In the genomic region with DNA sequence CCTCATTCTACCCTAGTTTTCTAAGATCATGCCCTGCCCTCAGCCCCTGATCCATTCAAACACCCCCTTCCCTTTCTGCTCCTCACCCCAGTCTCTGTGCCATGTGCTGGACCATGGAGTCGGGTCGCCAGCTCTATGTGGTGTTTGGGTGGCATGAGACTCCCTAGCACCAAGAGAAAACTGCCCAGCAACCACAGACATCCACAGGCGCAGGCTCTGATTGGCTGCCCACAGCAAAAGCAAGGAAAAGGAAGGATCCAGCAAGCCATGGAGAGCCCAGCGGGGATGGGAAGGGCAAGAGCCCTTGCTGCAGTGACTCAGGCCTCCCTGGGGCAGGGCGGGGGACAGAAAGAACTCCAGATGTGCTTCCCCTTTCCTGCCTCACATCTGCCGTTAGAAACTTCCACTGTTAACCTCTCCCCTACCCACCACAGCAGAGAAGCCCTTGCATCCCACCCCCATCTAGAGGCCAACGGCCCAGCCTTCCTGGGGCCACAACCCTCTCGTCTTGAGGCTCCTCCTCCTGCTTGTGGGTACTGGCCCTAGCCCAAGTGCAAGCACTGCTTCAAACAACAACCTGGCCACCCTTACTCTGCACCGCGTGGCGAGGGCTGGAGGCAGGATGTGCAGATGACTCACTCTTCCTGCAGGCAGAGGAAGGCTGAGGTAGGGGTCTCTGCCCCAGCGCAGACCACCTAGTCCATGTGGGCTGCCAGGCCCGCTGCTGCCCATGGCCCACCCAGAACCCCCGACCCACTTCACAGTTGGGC, we compare ENCODE assay signal across 8 cellular contexts. TPM values are rescaled to one million over a fixed set of nuclear protein-coding genes. Genes with fewer than 3 reads are reported as not detected.
A peak's percentile ranks its signal among the peaks of the same experiment; 100 is the strongest.
DNase-seq lines count a peak whose midpoint lies in the region; ATAC-seq, FAIRE-seq and TF ChIP-seq lines count a peak whose summit lies in the region.

No MANE protein-coding gene starts in this region.

- no peaks in the 10 kb centered on the region for H4K20me1 ChIP-seq in endothelial cell of umbilical vein (replicated peaks; ENCODE audit: control insufficient read depth, extremely low read depth, insufficient read depth, low read length)

- BruUV-seq in endothelial cell of umbilical vein (replicated peaks; lab: Mats Ljungman, UMichigan) = no TSS peak

- H3K4me3 ChIP-seq in GM12865 (ENCODE audit: low read depth, low read length) (peak overlapping the region; percentile 39), endothelial cell of umbilical vein (replicated peaks in 1 of 3; ENCODE audit: insufficient read depth in 1 of 3, low read depth in 1 of 3, low read length in 3 of 3) (peak overlapping the region in 1 of 3 experiments; percentile 6)

- dilution Hi-C loops in endothelial cell of umbilical vein (cut with MboI; ENCODE audit: extremely low pct_ligation_motif_present, low sequenced_read_pairs) = no loop called here

- peaks cover 16% of the 10 kb centered on the region for H3K79me2 ChIP-seq in endothelial cell of umbilical vein (ENCODE audit: control insufficient read depth, insufficient read depth, low read length)

- peak; percentile 44 for ATAC-seq in HG02943 (IDR thresholded peaks at IDR 0.05; ENCODE audit: low read depth, unreplicated experiment)
- peak; percentile 59 for ATAC-seq in stimulated activated naive CD8-positive, alpha-beta T cell treated with anti-CD3 and anti-CD28 coated beads, Interleukin-15, Interleukin-2, amounts not matched to agents 100 U/mL and 50 U/mL, for 24 hours
- ATAC-seq in GM21360 (IDR thresholded peaks at IDR 0.05; ENCODE audit: unreplicated experiment) = no peak

- H3K9me1 ChIP-seq in endothelial cell of umbilical vein (replicated peaks; ENCODE audit: control insufficient read depth, extremely low read depth, insufficient read depth, low read length) = no peaks in the 10 kb centered on the region

- H3K9me3 ChIP-seq in endothelial cell of umbilical vein (replicated peaks; ENCODE audit: control insufficient read depth, insufficient read depth, low read length) = no peaks in the 10 kb centered on the region

- DNase-seq in GM12865 (ENCODE audit: low read depth) = peak; percentile 95
- DNase-seq in NOMO-1 treated with DMSO at 0.1 percent for 48 hours (lab: John Stamatoyannopoulos, UW; ENCODE audit: unreplicated experiment) = peak; percentile 96
- DNase-seq in activated CD8-positive, alpha-beta memory T cell treated with anti-CD3 and anti-CD28 coated beads, Interleukin-2, amount 50 U/mL, for 4 hours = peak; percentile 70
- peak; percentile 94 for DNase-seq in endothelial cell of umbilical vein (ENCODE audit: low read depth, low spot score)
- DNase-seq in mucosa of gallbladder (ENCODE audit: low spot score) = peak; percentile 86
- peak; percentile 85 for DNase-seq in stimulated activated naive CD8-positive, alpha-beta T cell treated with anti-CD3 and anti-CD28 coated beads, Interleukin-15, Interleukin-2, amounts not matched to agents 100 U/mL and 50 U/mL, for 24 hours

- peaks cover 75% of the 10 kb centered on the region for H3K4me1 ChIP-seq in endothelial cell of umbilical vein (ENCODE audit: control insufficient read depth, extremely low read depth, insufficient read depth, low read length)

- H3K9ac ChIP-seq in endothelial cell of umbilical vein (replicated peaks; ENCODE audit: extremely low read depth, insufficient read depth, low read length) = peak overlapping the region; percentile 36

- peak overlapping the region; percentile 39 for H3K4me2 ChIP-seq in endothelial cell of umbilical vein (ENCODE audit: insufficient read depth, low read length)

- TF ChIP-seq POLR2A in endothelial cell of umbilical vein (IDR thresholded peaks at IDR 0.05; ENCODE audit: low read depth, low read length) = peak; percentile 80

- peak overlapping the region; percentile 56 for H3K27ac ChIP-seq in endothelial cell of umbilical vein (ENCODE audit: insufficient read depth, low read depth, low read length)

- H3K36me3 ChIP-seq in endothelial cell of umbilical vein (ENCODE audit: control insufficient read depth in 2 of 2, extremely low read depth in 1 of 2, insufficient read depth in 2 of 2, low read length in 2 of 2) = peaks cover 15% of the 10 kb centered on the region in 2 experiments

- TF ChIP-seq CTCF in GM12865 (IDR thresholded peaks at IDR 0.05; ENCODE audit: insufficient read depth, low read depth, low read length, missing control alignments) = no peak
- TF ChIP-seq CTCF in endothelial cell of umbilical vein (IDR thresholded peaks at IDR 0.05; ENCODE audit: extremely low read depth in 1 of 2, insufficient read depth in 1 of 2, low read depth in 1 of 2, low read length in 2 of 2) = no peak

- POLR2A ChIA-PET in endothelial cell of umbilical vein (lab: Charles Lee) = interaction anchor here (0.6 to 3.8 kb wide), 7 partner anchors 9 to 285 kb away, joined by 3 to 13 read pairs (median 4); a partner anchor contains a TSS

- H2AFZ ChIP-seq in endothelial cell of umbilical vein (ENCODE audit: low read depth, low read length) = no peak overlapping the region

- peak; percentile 98 for FAIRE-seq in endothelial cell of umbilical vein (lab: Jason Lieb, UNC)

- intact Hi-C loops in endothelial cell of umbilical vein (cut with micrococcal nuclease) = loop anchor here (1.0 kb wide), 1 partner anchor 10 kb away; a partner anchor contains a TSS

- CTCF ChIA-PET in endothelial cell of umbilical vein (lab: Charles Lee) = interaction anchor here (0.9 to 15.7 kb wide), 10 partner anchors 12 to 162 kb away, joined by 3 to 376 read pairs (median 6); a partner anchor contains a TSS

- no peaks in the 10 kb centered on the region for H3K27me3 ChIP-seq in endothelial cell of umbilical vein (ENCODE audit: control insufficient read depth in 2 of 2, insufficient read depth in 2 of 2, low read length in 2 of 2)

TF ChIP-seq in endothelial cell of umbilical vein, 7 proteins besides CTCF, POLR2A, EP300 and RAD21 (continues in another document):
- TF ChIP-seq GATA2 (IDR thresholded peaks at IDR 0.05; ENCODE audit: insufficient read depth, insufficient read length, low read depth, low read length) = no peak
- peak; percentile 80 for TF ChIP-seq FOS (IDR thresholded peaks at IDR 0.05; ENCODE audit: borderline replicate concordance, insufficient read depth, low read length)
- TF ChIP-seq JUN (IDR thresholded peaks at IDR 0.05; ENCODE audit: borderline replicate concordance, insufficient read depth, insufficient read length, low read depth) = peak; percentile 79
- peak; percentile 99 for TF ChIP-seq MYC (IDR thresholded peaks at IDR 0.05; ENCODE audit: low read depth, low read length)
- peak; percentile 94 for TF ChIP-seq POLR2AphosphoS5 (IDR thresholded peaks at IDR 0.05; ENCODE audit: insufficient read depth, low read depth, low read length)

RNA-seq across cellular contexts. Expression of a gene that starts 9.7 kb away (rescaled TPM):
- 381 and 436 TPM in 2 replicates for total RNA-seq in endothelial cell of umbilical vein
- 25.1 and 35.2 TPM in 2 replicates for polyA plus RNA-seq in endothelial cell of umbilical vein
- 46.3 and 51.8 TPM in 2 replicates for polyA plus RNA-seq in endothelial cell of umbilical vein (2011; cell fraction: cytosol; rRNA removed)
- 322 and 346 TPM in 2 replicates for polyA plus RNA-seq in endothelial cell of umbilical vein (2011; cell fraction: nucleus; rRNA removed)
- 223 and 321 TPM in 2 replicates for polyA plus RNA-seq in endothelial cell of umbilical vein (2012)
- polyA minus RNA-seq in endothelial cell of umbilical vein = 219 and 258 TPM in 2 replicates
- 78.7 TPM for polyA minus RNA-seq in endothelial cell of umbilical vein (2011; cell fraction: cytosol; rRNA and poly(A)+ RNA removed)
- 446 and 550 TPM in 2 replicates for polyA minus RNA-seq in endothelial cell of umbilical vein (2011; cell fraction: nucleus; rRNA and poly(A)+ RNA removed)
- 549 TPM for total RNA-seq in mucosa of gallbladder

RNA-seq across cellular contexts. Expression of a gene that starts 17.4 kb away (rescaled TPM):
- 1,341 and 1,345 TPM in 2 replicates for total RNA-seq in endothelial cell of umbilical vein
- polyA plus RNA-seq in endothelial cell of umbilical vein = 1,723 and 2,133 TPM in 2 replicates
- 2,150 and 2,252 TPM in 2 replicates for polyA plus RNA-seq in endothelial cell of umbilical vein (2011; cell fraction: cytosol; rRNA removed)
- 635 and 665 TPM in 2 replicates for polyA plus RNA-seq in endothelial cell of umbilical vein (2011; cell fraction: nucleus; rRNA removed)
- 1,499 and 2,213 TPM in 2 replicates for polyA plus RNA-seq in endothelial cell of umbilical vein (2012)
- 1,683 and 1,722 TPM in 2 replicates for polyA minus RNA-seq in endothelial cell of umbilical vein
- polyA minus RNA-seq in endothelial cell of umbilical vein (2011; cell fraction: cytosol; rRNA and poly(A)+ RNA removed) = 1,661 TPM
- polyA minus RNA-seq in endothelial cell of umbilical vein (2011; cell fraction: nucleus; rRNA and poly(A)+ RNA removed) = 130 and 133 TPM in 2 replicates
- 1,062 TPM for total RNA-seq in mucosa of gallbladder

RNA-seq across cellular contexts. Expression of a gene that starts 35.0 kb away (rescaled TPM):
- 16.9 and 17.8 TPM in 2 replicates for total RNA-seq in endothelial cell of umbilical vein
- polyA plus RNA-seq in endothelial cell of umbilical vein = 11.5 and 12.7 TPM in 2 replicates
- polyA plus RNA-seq in endothelial cell of umbilical vein (2011; cell fraction: cytosol; rRNA removed) = 7.1 and 9.3 TPM in 2 replicates
- polyA plus RNA-seq in endothelial cell of umbilical vein (2011; cell fraction: nucleus; rRNA removed) = 45.0 and 48.0 TPM in 2 replicates
- polyA plus RNA-seq in endothelial cell of umbilical vein (2012) = 10.6 and 12.9 TPM in 2 replicates
- 8.6 and 9.0 TPM in 2 replicates for polyA minus RNA-seq in endothelial cell of umbilical vein
- 16.0 TPM for polyA minus RNA-seq in endothelial cell of umbilical vein (2011; cell fraction: cytosol; rRNA and poly(A)+ RNA removed)
- 5.2 and 7.6 TPM in 2 replicates for polyA minus RNA-seq in endothelial cell of umbilical vein (2011; cell fraction: nucleus; rRNA and poly(A)+ RNA removed)
- 26.2 TPM for total RNA-seq in mucosa of gallbladder

RNA-seq across cellular contexts. Expression of a gene that starts 45.4 kb away (rescaled TPM):
- total RNA-seq in endothelial cell of umbilical vein = 166 and 176 TPM in 2 replicates
- polyA plus RNA-seq in endothelial cell of umbilical vein = 30.2 and 40.4 TPM in 2 replicates
- polyA plus RNA-seq in endothelial cell of umbilical vein (2011; cell fraction: cytosol; rRNA removed) = 30.0 and 32.2 TPM in 2 replicates
- 111 and 132 TPM in 2 replicates for polyA plus RNA-seq in endothelial cell of umbilical vein (2011; cell fraction: nucleus; rRNA removed)
- 108 and 120 TPM in 2 replicates for polyA plus RNA-seq in endothelial cell of umbilical vein (2012)
- polyA minus RNA-seq in endothelial cell of umbilical vein = 91.6 and 95.5 TPM in 2 replicates
- 51.8 TPM for polyA minus RNA-seq in endothelial cell of umbilical vein (2011; cell fraction: cytosol; rRNA and poly(A)+ RNA removed)
- 40.3 and 57.1 TPM in 2 replicates for polyA minus RNA-seq in endothelial cell of umbilical vein (2011; cell fraction: nucleus; rRNA and poly(A)+ RNA removed)
- total RNA-seq in mucosa of gallbladder = 87.6 TPM

RNA-seq across cellular contexts. Expression of a gene that starts 56.3 kb away (rescaled TPM):
- total RNA-seq in endothelial cell of umbilical vein (101 and 110 TPM in 2 replicates), mucosa of gallbladder (66.1 TPM)
- polyA plus RNA-seq in endothelial cell of umbilical vein = 75.7 and 78.3 TPM in 2 replicates
- 27.7 and 29.7 TPM in 2 replicates for polyA plus RNA-seq in endothelial cell of umbilical vein (2011; cell fraction: cytosol; rRNA removed)
- 297 and 324 TPM in 2 replicates for polyA plus RNA-seq in endothelial cell of umbilical vein (2011; cell fraction: nucleus; rRNA removed)
- polyA plus RNA-seq in endothelial cell of umbilical vein (2012) = 60.5 and 84.3 TPM in 2 replicates
- polyA minus RNA-seq in endothelial cell of umbilical vein = 61.5 and 71.2 TPM in 2 replicates
- polyA minus RNA-seq in endothelial cell of umbilical vein (2011; cell fraction: cytosol; rRNA and poly(A)+ RNA removed) = 19.6 TPM
- polyA minus RNA-seq in endothelial cell of umbilical vein (2011; cell fraction: nucleus; rRNA and poly(A)+ RNA removed) = 36.6 and 42.9 TPM in 2 replicates
